Comparison of ENCODE assay signal across 18 cellular contexts in genomic region chr1:230621290-230622022, GRCh38.
"Had no signal": no experiment of that assay in that cellular context is flagged by ENCODE, and none has a peak within 500 bp of the region (broad histone marks: within the 10 kb centered on the region; RNA-seq: fewer than 3 reads in every experiment).

No MANE protein-coding gene starts in this region.

- H3K4me1 ChIP-seq: heart right ventricle, lower lobe of right lung, right atrium auricular region had no signal

- H3K4me1 Mint-ChIP-seq: activated naive CD4-positive, alpha-beta T cell treated with anti-CD3 and anti-CD28 coated beads, Interleukin-2, amount 10 ng/mL, durations not matched to agents 7 days and 5 days; naive B cell; stimulated activated naive CD8-positive, alpha-beta T cell treated with anti-CD3 and anti-CD28 coated beads, Interleukin-15, amount 100 ng/mL, for 72 hours had no signal

- H3K4me3 ChIP-seq: heart right ventricle, lower lobe of right lung, right atrium auricular region had no signal

- H3K27me3 Mint-ChIP-seq: type B pancreatic cell had no signal

- H3K4me3 Mint-ChIP-seq: activated naive CD4-positive, alpha-beta T cell treated with anti-CD3 and anti-CD28 coated beads, Interleukin-2, amount 10 ng/mL, durations not matched to agents 7 days and 5 days; effector memory CD8-positive, alpha-beta T cell; naive B cell; stimulated activated naive CD8-positive, alpha-beta T cell treated with anti-CD3 and anti-CD28 coated beads, Interleukin-15, amount 100 ng/mL, for 72 hours; type B pancreatic cell had no signal

- H3K36me3 ChIP-seq: heart right ventricle, lower lobe of right lung, right atrium auricular region had no signal

- H3K9me3 Mint-ChIP-seq: activated naive CD4-positive, alpha-beta T cell treated with anti-CD3 and anti-CD28 coated beads, Interleukin-2, amount 10 ng/mL, durations not matched to agents 7 days and 5 days; effector memory CD8-positive, alpha-beta T cell; naive B cell; stimulated activated naive CD8-positive, alpha-beta T cell treated with anti-CD3 and anti-CD28 coated beads, Interleukin-15, amount 100 ng/mL, for 72 hours; type B pancreatic cell had no signal

- DNase-seq: activated CD4-positive, alpha-beta T cell treated with anti-CD3 and anti-CD28 coated beads for 1 hour; activated CD4-positive, alpha-beta T cell treated with anti-CD3 and anti-CD28 coated beads, Interleukin-2, amount 50 U/mL, for 48 hours; activated naive CD4-positive, alpha-beta T cell treated with anti-CD3 and anti-CD28 coated beads, Interleukin-2, amount 10 ng/mL, durations not matched to agents 7 days and 5 days; activated T-cell treated with anti-CD3 and anti-CD28 coated beads, Interleukin-2, amount 50 U/mL, for 1 hour; dermis blood vessel endothelial cell; effector memory CD8-positive, alpha-beta T cell; heart right ventricle; left cardiac atrium; lower lobe of right lung; midbrain; naive B cell; small intestine; stimulated activated naive CD8-positive, alpha-beta T cell treated with anti-CD3 and anti-CD28 coated beads, Interleukin-15, amount 100 ng/mL, for 72 hours; T-helper 1 cell; T1000 had no signal

- H3K27ac Mint-ChIP-seq: activated naive CD4-positive, alpha-beta T cell treated with anti-CD3 and anti-CD28 coated beads, Interleukin-2, amount 10 ng/mL, durations not matched to agents 7 days and 5 days; effector memory CD8-positive, alpha-beta T cell; stimulated activated naive CD8-positive, alpha-beta T cell treated with anti-CD3 and anti-CD28 coated beads, Interleukin-15, amount 100 ng/mL, for 72 hours; type B pancreatic cell had no signal

- H3K9me3 ChIP-seq: heart right ventricle, lower lobe of right lung, right atrium auricular region had no signal

- H3K27me3 ChIP-seq: right atrium auricular region had no signal

- H3K27ac ChIP-seq: epithelial cell of prostate, heart right ventricle, lower lobe of right lung, right atrium auricular region had no signal

- H3K36me3 Mint-ChIP-seq: activated naive CD4-positive, alpha-beta T cell treated with anti-CD3 and anti-CD28 coated beads, Interleukin-2, amount 10 ng/mL, durations not matched to agents 7 days and 5 days; naive B cell; type B pancreatic cell had no signal
